8 cellular contexts compared by ENCODE assay signal in the genomic region with DNA sequence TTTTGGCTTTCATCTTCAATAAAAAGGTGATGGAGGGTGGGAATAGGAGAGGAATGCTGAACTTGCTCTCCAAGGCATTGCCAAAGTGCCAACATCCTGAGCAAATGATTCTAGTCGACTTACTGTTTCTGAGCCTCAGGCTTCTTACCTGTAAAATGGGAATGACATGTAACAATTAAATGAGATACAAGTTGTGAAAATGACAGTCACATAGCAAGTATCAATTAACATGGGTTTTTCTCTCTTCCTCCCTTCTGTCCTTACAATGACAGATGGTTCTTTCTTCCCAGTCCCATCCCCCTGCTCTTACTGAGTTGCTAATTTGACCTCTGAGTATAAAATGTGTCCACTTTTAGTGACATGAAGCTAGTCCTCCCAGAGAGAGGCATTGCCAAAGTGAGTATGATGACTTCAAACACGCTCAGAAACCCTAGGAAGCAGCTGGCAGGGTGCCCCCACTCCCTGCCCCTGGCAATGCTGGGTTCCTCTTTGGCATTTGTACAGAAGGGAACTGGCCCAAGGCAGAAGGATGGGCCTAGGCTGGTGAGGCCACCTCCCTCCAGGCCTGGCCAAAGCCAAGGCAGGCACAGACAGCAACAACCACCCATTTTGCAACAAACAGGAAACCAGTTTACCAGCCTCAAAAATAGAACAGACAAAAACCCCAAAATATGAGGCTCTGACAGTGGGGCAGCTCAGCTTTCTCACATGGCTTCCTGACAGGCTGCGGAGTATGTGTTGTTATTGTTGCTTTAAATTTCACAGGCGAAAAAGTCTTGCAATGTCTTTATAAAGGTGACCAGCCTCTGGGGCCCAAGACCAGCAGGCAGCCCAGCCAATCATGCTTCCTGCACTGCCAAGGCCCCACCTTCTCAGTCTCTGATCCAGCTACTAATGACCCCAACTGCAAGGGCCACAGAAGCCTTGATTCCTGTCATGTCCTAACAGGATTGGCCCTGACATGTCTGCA.
DNase-seq lines count a peak whose midpoint lies in the region; ATAC-seq and TF ChIP-seq lines count a peak whose summit lies in the region.

No MANE protein-coding gene starts in this region.

- H3K27ac ChIP-seq in breast epithelium (peak overlapping the region; percentile 75 to 87), vagina (no peak overlapping the region)

- no peaks in the 10 kb centered on the region for H3K9me3 Mint-ChIP-seq in naive thymus-derived CD8-positive, alpha-beta T cell

- H3K27me3 ChIP-seq in breast epithelium (no peaks in the 10 kb centered on the region), vagina (no peaks in the 10 kb centered on the region)

- no peak for TF ChIP-seq CTCF in breast epithelium (IDR thresholded peaks at IDR 0.05)
- no peak for TF ChIP-seq CTCF in vagina (IDR thresholded peaks at IDR 0.05)

- H3K4me1 ChIP-seq in breast epithelium (peaks cover 0 to 9% of the 10 kb centered on the region in 2 donors), vagina (peaks cover 40% of the 10 kb centered on the region)

- POLR2A ChIA-PET in naive thymus-derived CD8-positive, alpha-beta T cell (lab: Charles Lee), result interaction anchor here (1.9 to 2.1 kb wide), 2 partner anchors 11 to 117 kb away, joined by 7 to 9 read pairs; no protein-coding TSS in a partner anchor

- H3K36me3 ChIP-seq in breast epithelium, result no peaks in the 10 kb centered on the region
- no peaks in the 10 kb centered on the region for H3K36me3 ChIP-seq in vagina

- intact Hi-C loops in breast epithelium (cut with DNase I; ENCODE audit: low total_unique reads) (loop anchor here (5.0 kb wide), 1 partner anchor 639 kb away; no protein-coding TSS in a partner anchor), vagina (cut with DNase I) (loop anchor here (10.0 kb wide), 1 partner anchor 228 kb away; no protein-coding TSS in a partner anchor)

- ATAC-seq in naive thymus-derived CD8-positive, alpha-beta T cell, result peak; percentile 50 to 64
- ATAC-seq in HG03469 (IDR thresholded peaks at IDR 0.05; ENCODE audit: unreplicated experiment), result no peak

- H3K9me3 ChIP-seq in breast epithelium, result no peaks in the 10 kb centered on the region
- no peaks in the 10 kb centered on the region for H3K9me3 ChIP-seq in vagina

- peak overlapping the region; percentile 16 to 75 (median 64) for H3K4me3 Mint-ChIP-seq in naive thymus-derived CD8-positive, alpha-beta T cell

- peaks cover 47 to 87% (median 75%) of the 10 kb centered on the region in 4 donors for H3K4me1 Mint-ChIP-seq in naive thymus-derived CD8-positive, alpha-beta T cell

- peak; percentile 79 for DNase-seq in NK-92 treated with Interleukin-12 subunit alpha and Interleukin-12 subunit beta, amount 100 ng/mL, for 24 hours (lab: John Stamatoyannopoulos, UW)
- DNase-seq in NK-92 (lab: John Stamatoyannopoulos, UW; ENCODE audit: unreplicated experiment), result no peak
- peak; percentile 66 for DNase-seq in NAMALWA (ENCODE audit: low spot score)
- DNase-seq in breast epithelium (ENCODE audit: low spot score in 2 of 2), result peak; percentile 62 to 82
- DNase-seq in naive thymus-derived CD8-positive, alpha-beta T cell, result peak in 5 of 10 donors; percentile 20 to 54 (median 43)
- DNase-seq in vagina (ENCODE audit: extremely low spot score in 2 of 2), result no peak
- no peak for DNase-seq in GM19238 (ENCODE audit: insufficient read length, low spot score)

- no peaks in the 10 kb centered on the region for H3K36me3 Mint-ChIP-seq in naive thymus-derived CD8-positive, alpha-beta T cell

- no peaks in the 10 kb centered on the region for H3K27me3 Mint-ChIP-seq in naive thymus-derived CD8-positive, alpha-beta T cell

- H3K4me3 ChIP-seq in breast epithelium (no peak overlapping the region), vagina (no peak overlapping the region)

- TF ChIP-seq POLR2A in breast epithelium (IDR thresholded peaks at IDR 0.05), result no peak
- no peak for TF ChIP-seq POLR2A in vagina (IDR thresholded peaks at IDR 0.05)

- peak overlapping the region; percentile 73 to 96 (median 89) for H3K27ac Mint-ChIP-seq in naive thymus-derived CD8-positive, alpha-beta T cell

Comparison
In these comparisons a context has a peak if more than half of its experiments do, and no peak if none do; other contexts are left out.
1. DNase-seq: peak in NK-92 treated with Interleukin-12 subunit alpha and Interleukin-12 subunit beta, amount 100 ng/mL, for 24 hours (single experiment), NAMALWA (single experiment) and breast epithelium (2 of 2); none in NK-92 (single experiment), vagina (0 of 2) and GM19238 (single experiment).